ENCODE assay signal across 1 cellular context in genomic region chr10:44702531-44702930, GRCh38.
TF ChIP-seq lines count a peak whose summit lies in the region.

No MANE protein-coding gene starts in this region.

TF ChIP-seq in IMR-90, 13 proteins besides CTCF, POLR2A, EP300 and RAD21 (continued from another document):
- TF ChIP-seq ELK1 (IDR thresholded peaks at IDR 0.05; ENCODE audit: borderline replicate concordance, low read depth, low read length) (no peak), RFX5 (IDR thresholded peaks at IDR 0.05; ENCODE audit: low read depth, low read length) (no peak), BHLHE40 (IDR thresholded peaks at IDR 0.05; ENCODE audit: low read depth, low read length) (no peak), NFE2L2 (IDR thresholded peaks at IDR 0.05; ENCODE audit: low read depth, low read length) (no peak), SMC3 (IDR thresholded peaks at IDR 0.05; ENCODE audit: low read depth, low read length) (no peak), MAFK (IDR thresholded peaks at IDR 0.05; ENCODE audit: low read depth, low read length) (no peak), CEBPB (IDR thresholded peaks at IDR 0.05; ENCODE audit: low read depth, low read length) (no peak), FOS (IDR thresholded peaks at IDR 0.05; ENCODE audit: low read depth, low read length) (no peak), MAZ (IDR thresholded peaks at IDR 0.05; ENCODE audit: borderline replicate concordance, low read depth, low read length) (no peak), RCOR1 (IDR thresholded peaks at IDR 0.05; ENCODE audit: insufficient replicate concordance, low read length) (no peak)
